In genomic region chr11:55819330-55819729, GRCh38 we compare ENCODE assay signal across 12 cellular contexts. TPM values are rescaled to one million over a fixed set of nuclear protein-coding genes. Genes with fewer than 3 reads are reported as not detected.
"Had no signal": no experiment of that assay in that cellular context is flagged by ENCODE, and none has a peak within 500 bp of the region (broad histone marks: within the 10 kb centered on the region; RNA-seq: fewer than 3 reads in every experiment).

OR5D18 (plus strand) TSS chr11:55819630; CDS start chr11:55819630, 0 bp downstream.

- H3K27ac ChIP-seq: GM23248 had no signal

- ATAC-seq: GM23338, HCT116 had no signal

- H3K4me3 Mint-ChIP-seq: GM23338, H9, HFFc6 had no signal

- H3K9ac ChIP-seq: GM23248 had no signal

- DNase-seq: GM23248, GOT3, H7, H9, HCEC 1CT, HFFc6 had no signal

- H3K4me1 ChIP-seq: HAP-1 had no signal

- H3K36me3 ChIP-seq: HAP-1 had no signal

- H3K27ac Mint-ChIP-seq: GM23338, H9, HFFc6 had no signal

- H3K4me1 Mint-ChIP-seq: GM23338, H9 had no signal

- H3K9me3 ChIP-seq: HAP-1 had no signal

- FAIRE-seq: H1, H54 had no signal

- H3K4me3 ChIP-seq: GM23248, GM23338, HAP-1 had no signal

RNA-seq across cellular contexts. Expression of gene OR5D18, which starts in this region (rescaled TPM):
- total RNA-seq: GM23248, GM23338, H1, H4, H7, H9, HFFc6 had no signal
- polyA plus RNA-seq: GM23248, GM23338, H1 had no signal
